Comparison of ENCODE assay signal across 10 cellular contexts in the genomic region with DNA sequence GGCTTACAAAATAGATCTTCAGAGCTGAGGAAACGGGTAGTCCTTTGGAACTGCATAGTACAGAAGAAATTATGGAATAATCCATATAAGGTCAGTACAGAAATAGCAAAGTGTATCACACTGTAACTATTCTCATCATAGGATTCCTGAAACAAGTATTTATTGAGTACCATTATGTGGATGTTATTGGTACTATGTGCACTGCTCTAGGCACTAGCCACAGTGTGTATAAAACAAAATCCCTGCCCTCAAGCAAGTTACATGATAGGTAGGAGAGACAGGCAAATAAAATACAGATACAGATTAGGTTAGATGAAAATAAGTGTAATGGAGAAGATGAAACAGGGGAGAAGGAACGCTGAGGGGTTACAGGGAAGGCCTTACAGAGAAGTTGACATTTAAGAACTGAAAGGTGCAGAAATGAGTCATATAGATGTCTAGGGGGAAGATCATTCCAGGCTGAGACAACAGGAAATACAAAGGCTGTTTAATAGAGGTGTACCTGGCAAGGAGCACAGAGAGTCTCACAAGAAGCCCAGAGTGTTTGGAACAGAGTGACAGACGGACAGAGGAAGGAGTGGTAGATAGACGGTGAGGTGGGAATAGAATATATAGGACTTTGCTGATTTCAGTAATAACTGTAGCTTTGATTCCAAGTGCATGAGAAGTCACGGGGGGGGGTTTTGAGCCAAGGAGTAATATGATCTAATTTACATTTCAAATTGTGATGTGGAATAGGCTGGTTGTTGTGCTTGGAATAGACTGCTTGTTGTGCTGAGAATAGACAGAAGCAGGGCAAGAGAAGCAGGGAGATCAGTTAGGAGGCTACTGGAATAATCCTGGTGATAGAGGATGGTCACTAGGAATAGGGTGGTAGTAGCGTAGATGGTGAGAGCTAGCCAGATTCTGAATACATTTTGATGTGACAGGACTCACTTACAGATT. TPM values are rescaled to one million over a fixed set of nuclear protein-coding genes. Genes with fewer than 3 reads are reported as not detected.
DNase-seq lines count a peak whose midpoint lies in the region; ATAC-seq lines count a peak whose summit lies in the region.
"Had no signal": no experiment of that assay in that cellular context is flagged by ENCODE, and none has a peak within 500 bp of the region (broad histone marks: within the 10 kb centered on the region; RNA-seq: fewer than 3 reads in every experiment).

No MANE protein-coding gene starts in this region.

- peaks cover 12% of the 10 kb centered on the region for H3K4me1 Mint-ChIP-seq in activated T-helper 17 cell treated with anti-CD3 and anti-CD28 coated beads, Interleukin-2, amount 50 U/mL, for 72 hours
- peaks cover 6 to 22% (median 10%) of the 10 kb centered on the region in 7 donors for H3K4me1 Mint-ChIP-seq in naive thymus-derived CD4-positive, alpha-beta T cell
- peaks cover 0 to 9% (median 6%) of the 10 kb centered on the region in 4 donors for H3K4me1 Mint-ChIP-seq in CD4-positive, alpha-beta memory T cell

- POLR2A ChIA-PET in naive thymus-derived CD4-positive, alpha-beta T cell (lab: Charles Lee), result interaction anchor here (0.6 to 1.5 kb wide), 3 partner anchors 13 to 73 kb away, joined by 4 read pairs; no protein-coding TSS in a partner anchor
- POLR2A ChIA-PET in CD4-positive, alpha-beta memory T cell (lab: Charles Lee; ENCODE audit: partially characterized antibody), result interaction anchor here (1.6 kb wide), 1 partner anchor 71 kb away, joined by 3 read pairs; no protein-coding TSS in a partner anchor

- no peak overlapping the region for H3K4me3 ChIP-seq in naive thymus-derived CD4-positive, alpha-beta T cell (ENCODE audit: low read length)
- H3K4me3 ChIP-seq in CD4-positive, alpha-beta memory T cell (ENCODE audit: low read length in 2 of 2), result no peak overlapping the region

- no peak overlapping the region for H3K27ac ChIP-seq in naive thymus-derived CD4-positive, alpha-beta T cell (ENCODE audit: low read depth, low read length)
- no peak overlapping the region for H3K27ac ChIP-seq in CD4-positive, alpha-beta memory T cell (ENCODE audit: low read depth, low read length)

- CTCF ChIA-PET in naive thymus-derived CD4-positive, alpha-beta T cell (lab: Charles Lee), result no interaction called here
- CTCF ChIA-PET in CD4-positive, alpha-beta memory T cell (lab: Charles Lee; ENCODE audit: partially characterized antibody), result interaction anchor here (0.7 kb wide), 1 partner anchor 126 kb away, joined by 3 read pairs; no protein-coding TSS in a partner anchor

- H3K4me1 ChIP-seq in naive thymus-derived CD4-positive, alpha-beta T cell (ENCODE audit: control insufficient read depth in 2 of 2, insufficient read depth in 2 of 2, low read length in 2 of 2), result no peaks in the 10 kb centered on the region
- no peaks in the 10 kb centered on the region for H3K4me1 ChIP-seq in CD4-positive, alpha-beta memory T cell (ENCODE audit: insufficient read depth, low read length)

- no peak for DNase-seq in naive thymus-derived CD4-positive, alpha-beta T cell
- no peak for DNase-seq in NCI-H187 treated with DMSO at 0.1 percent for 48 hours (lab: John Stamatoyannopoulos, UW)
- DNase-seq in CD4-positive, alpha-beta memory T cell, result no peak
- DNase-seq in stimulated activated naive CD4-positive, alpha-beta T cell treated with Interleukin-2 at 50 U/mL for 16 hours (lab: John Stamatoyannopoulos, UW), result no peak
- DNase-seq: left ventricle myocardium superior, NCI-H2029 treated with DMSO at 0.1 percent for 48 hours had no signal

- H3K36me3 Mint-ChIP-seq in activated T-helper 17 cell treated with anti-CD3 and anti-CD28 coated beads, Interleukin-2, amount 50 U/mL, for 72 hours (ENCODE audit: low read depth), result peaks cover 76% of the 10 kb centered on the region
- H3K36me3 Mint-ChIP-seq in naive thymus-derived CD4-positive, alpha-beta T cell, result peaks cover 13 to 56% (median 36%) of the 10 kb centered on the region in 5 donors
- H3K36me3 Mint-ChIP-seq in CD4-positive, alpha-beta memory T cell, result peaks cover 42 to 67% of the 10 kb centered on the region in 2 donors

- no peaks in the 10 kb centered on the region for H3K9me3 ChIP-seq in naive thymus-derived CD4-positive, alpha-beta T cell (ENCODE audit: control insufficient read depth in 2 of 3, low read length in 3 of 3)
- no peaks in the 10 kb centered on the region for H3K9me3 ChIP-seq in CD4-positive, alpha-beta memory T cell (ENCODE audit: control insufficient read depth in 1 of 2, low read length in 2 of 2)

- no peaks in the 10 kb centered on the region for H3K27me3 Mint-ChIP-seq in activated T-helper 17 cell treated with anti-CD3 and anti-CD28 coated beads, Interleukin-2, amount 50 U/mL, for 72 hours
- no peaks in the 10 kb centered on the region for H3K27me3 Mint-ChIP-seq in naive thymus-derived CD4-positive, alpha-beta T cell
- no peaks in the 10 kb centered on the region for H3K27me3 Mint-ChIP-seq in CD4-positive, alpha-beta memory T cell

- no peaks in the 10 kb centered on the region for H3K9me3 Mint-ChIP-seq in activated T-helper 17 cell treated with anti-CD3 and anti-CD28 coated beads, Interleukin-2, amount 50 U/mL, for 72 hours
- no peaks in the 10 kb centered on the region for H3K9me3 Mint-ChIP-seq in naive thymus-derived CD4-positive, alpha-beta T cell
- no peaks in the 10 kb centered on the region for H3K9me3 Mint-ChIP-seq in CD4-positive, alpha-beta memory T cell

- H3K27me3 ChIP-seq in naive thymus-derived CD4-positive, alpha-beta T cell (ENCODE audit: control insufficient read depth in 2 of 2, insufficient read depth in 2 of 2, low read length in 2 of 2), result no peaks in the 10 kb centered on the region
- no peaks in the 10 kb centered on the region for H3K27me3 ChIP-seq in CD4-positive, alpha-beta memory T cell (ENCODE audit: insufficient read depth, low read length)

- ATAC-seq in GM18502 (IDR thresholded peaks at IDR 0.05; ENCODE audit: poor library complexity, unreplicated experiment) (peak; percentile 73), HG02840 (IDR thresholded peaks at IDR 0.05; ENCODE audit: low FRiP score, unreplicated experiment) (peak; percentile 62), GM19397 (IDR thresholded peaks at IDR 0.05; ENCODE audit: unreplicated experiment) (no peak)
- ATAC-seq in activated T-helper 17 cell treated with anti-CD3 and anti-CD28 coated beads, Interleukin-2, amount 50 U/mL, for 72 hours (replicated peaks), result peak; percentile 99
- no peak for ATAC-seq in naive thymus-derived CD4-positive, alpha-beta T cell
- ATAC-seq: left ventricle myocardium superior had no signal

- intact Hi-C loops in naive thymus-derived CD4-positive, alpha-beta T cell (cut with micrococcal nuclease), result loop anchor here in 1 of 2 donors (2.0 kb wide), 1 partner anchor 14 kb away; a partner anchor contains a TSS
- intact Hi-C loops in CD4-positive, alpha-beta memory T cell (cut with micrococcal nuclease), result no loop called here

- peak overlapping the region; percentile 47 for H3K4me3 Mint-ChIP-seq in activated T-helper 17 cell treated with anti-CD3 and anti-CD28 coated beads, Interleukin-2, amount 50 U/mL, for 72 hours
- peak overlapping the region in 2 of 10 donors; percentile 1 to 3 for H3K4me3 Mint-ChIP-seq in naive thymus-derived CD4-positive, alpha-beta T cell
- H3K4me3 Mint-ChIP-seq in CD4-positive, alpha-beta memory T cell, result no peak overlapping the region

- H3K27ac Mint-ChIP-seq in activated T-helper 17 cell treated with anti-CD3 and anti-CD28 coated beads, Interleukin-2, amount 50 U/mL, for 72 hours, result peak overlapping the region; percentile 75
- peak overlapping the region in 7 of 9 donors; percentile 1 to 60 (median 20) for H3K27ac Mint-ChIP-seq in naive thymus-derived CD4-positive, alpha-beta T cell
- peak overlapping the region in 3 of 7 donors; percentile 2 to 61 (median 21) for H3K27ac Mint-ChIP-seq in CD4-positive, alpha-beta memory T cell

- H3K36me3 ChIP-seq in naive thymus-derived CD4-positive, alpha-beta T cell (ENCODE audit: control insufficient read depth in 2 of 3, insufficient read depth in 3 of 3, low read length in 3 of 3), result peaks cover 1 to 56% (median 6%) of the 10 kb centered on the region in 3 experiments
- H3K36me3 ChIP-seq in CD4-positive, alpha-beta memory T cell (ENCODE audit: insufficient read depth, low read length), result peaks cover 22% of the 10 kb centered on the region

RNA-seq across cellular contexts. Expression of a gene that starts 13.7 kb away (rescaled TPM):
- 1 to 10 TPM; 7.8 to 8.5 TPM for total RNA-seq in activated T-helper 17 cell treated with anti-CD3 and anti-CD28 coated beads, Interleukin-2, amount 50 U/mL, for 72 hours
- total RNA-seq in naive thymus-derived CD4-positive, alpha-beta T cell, result 10 to 100 TPM; 11.9 to 22.7 (median 17.3) TPM
- polyA plus RNA-seq in naive thymus-derived CD4-positive, alpha-beta T cell, result 10 to 100 TPM; 15.5 to 26.6 TPM
- 10 to 100 TPM; 15.6 to 16.3 TPM for total RNA-seq in CD4-positive, alpha-beta memory T cell
- 10 to 100 TPM; 18.6 to 24.8 TPM for polyA plus RNA-seq in CD4-positive, alpha-beta memory T cell

RNA-seq across cellular contexts. Expression of a gene that starts 41.2 kb away (rescaled TPM):
- total RNA-seq in activated T-helper 17 cell treated with anti-CD3 and anti-CD28 coated beads, Interleukin-2, amount 50 U/mL, for 72 hours, result not detected
- not detected for total RNA-seq in naive thymus-derived CD4-positive, alpha-beta T cell
- not detected for polyA plus RNA-seq in naive thymus-derived CD4-positive, alpha-beta T cell
- not detected for total RNA-seq in CD4-positive, alpha-beta memory T cell
- polyA plus RNA-seq in CD4-positive, alpha-beta memory T cell, result not detected

Comparison
In these comparisons a context has a peak if more than half of its experiments do, and no peak if none do; other contexts are left out.
1. ATAC-seq: peak in GM18502 (single experiment), HG02840 (single experiment) and activated T-helper 17 cell treated with anti-CD3 and anti-CD28 coated beads, Interleukin-2, amount 50 U/mL, for 72 hours (single experiment); none in naive thymus-derived CD4-positive, alpha-beta T cell (single experiment) and GM19397 (single experiment).